15 cellular contexts compared by ENCODE assay signal in the genomic region with DNA sequence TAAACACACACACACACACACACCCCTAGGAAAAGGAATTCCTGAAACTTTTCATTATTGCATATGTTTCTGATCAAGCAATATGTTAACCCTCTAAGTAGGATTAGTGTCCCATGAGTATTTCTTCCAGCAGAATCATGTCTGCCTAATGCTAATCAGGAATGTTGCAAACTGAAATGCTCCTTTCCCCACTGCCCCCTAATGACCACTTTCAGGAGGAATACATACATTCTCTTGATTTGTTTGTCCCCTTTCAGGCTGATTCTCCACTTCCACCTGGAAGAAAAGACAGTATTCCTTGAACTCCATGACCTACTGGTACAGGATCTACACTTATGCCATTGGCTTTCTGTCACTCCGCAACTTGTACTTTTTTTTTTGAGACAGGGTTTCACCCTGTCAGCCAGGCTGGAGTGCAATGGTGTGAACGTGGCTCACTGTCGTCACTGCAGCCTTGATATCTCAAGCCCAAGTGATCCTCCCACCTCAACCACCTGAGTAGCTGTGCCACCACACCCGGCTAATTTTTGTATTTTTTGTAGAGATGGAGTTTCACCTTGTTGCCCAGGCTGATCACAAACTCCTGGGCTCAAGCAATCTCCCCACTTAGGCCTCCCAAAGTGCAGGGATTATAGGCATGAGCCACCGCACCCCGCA.
"Had no signal": no experiment of that assay in that cellular context is flagged by ENCODE, and none has a peak within 500 bp of the region (broad histone marks: within the 10 kb centered on the region; RNA-seq: fewer than 3 reads in every experiment).

No MANE protein-coding gene starts in this region.

- H3K9me3 Mint-ChIP-seq: activated T-helper 1 cell treated with anti-CD3 and anti-CD28 coated beads, Interleukin-12 subunit alpha, Interleukin-12 subunit beta, Interleukin-2, Interleukin-4 antibody, amounts not matched to agents 30 ng/mL and 10 ng/mL and 1 ng/mL, durations not matched to agents 14 hours and 24 hours and 36 hours; naive thymus-derived CD8-positive, alpha-beta T cell; stimulated activated naive CD8-positive, alpha-beta T cell treated with anti-CD3 and anti-CD28 coated beads, Interleukin-15, Interleukin-2, amounts not matched to agents 100 ng/mL and 50 ng/mL, for 24 hours had no signal

- H3K9me3 ChIP-seq: mucosa of descending colon, psoas muscle, sigmoid colon had no signal

- H3K4me3 Mint-ChIP-seq: activated T-helper 1 cell treated with anti-CD3 and anti-CD28 coated beads, Interleukin-12 subunit alpha, Interleukin-12 subunit beta, Interleukin-2, Interleukin-4 antibody, amounts not matched to agents 30 ng/mL and 10 ng/mL and 1 ng/mL, durations not matched to agents 14 hours and 24 hours and 36 hours; immature natural killer cell; naive thymus-derived CD8-positive, alpha-beta T cell; stimulated activated naive CD8-positive, alpha-beta T cell treated with anti-CD3 and anti-CD28 coated beads, Interleukin-15, Interleukin-2, amounts not matched to agents 100 ng/mL and 50 ng/mL, for 24 hours had no signal

- H3K27ac Mint-ChIP-seq: activated T-helper 1 cell treated with anti-CD3 and anti-CD28 coated beads, Interleukin-12 subunit alpha, Interleukin-12 subunit beta, Interleukin-2, Interleukin-4 antibody, amounts not matched to agents 30 ng/mL and 10 ng/mL and 1 ng/mL, durations not matched to agents 14 hours and 24 hours and 36 hours; stimulated activated naive CD8-positive, alpha-beta T cell treated with anti-CD3 and anti-CD28 coated beads, Interleukin-15, Interleukin-2, amounts not matched to agents 100 ng/mL and 50 ng/mL, for 24 hours had no signal

- H3K27me3 Mint-ChIP-seq: naive thymus-derived CD8-positive, alpha-beta T cell; stimulated activated naive CD8-positive, alpha-beta T cell treated with anti-CD3 and anti-CD28 coated beads, Interleukin-15, Interleukin-2, amounts not matched to agents 100 ng/mL and 50 ng/mL, for 24 hours had no signal

- H3K27me3 ChIP-seq: sigmoid colon had no signal

- H3K4me3 ChIP-seq: coronary artery, mucosa of descending colon, psoas muscle, sigmoid colon had no signal

- DNase-seq: activated CD4-positive, alpha-beta T cell treated with anti-CD3 and anti-CD28 coated beads, Interleukin-2, amount 50 U/mL, for 4 hours; activated naive CD4-positive, alpha-beta T cell; central memory CD4-positive, alpha-beta T cell; effector CD8-positive, alpha-beta T cell; hypothalamus; immature natural killer cell; mammary epithelial cell; mucosa of descending colon; naive thymus-derived CD8-positive, alpha-beta T cell; psoas muscle; sigmoid colon had no signal

- ATAC-seq: mucosa of descending colon; naive thymus-derived CD8-positive, alpha-beta T cell; SK-N-SH treated with all-trans-retinoic acid at 6 μM for 48 hours had no signal

- H3K27ac ChIP-seq: coronary artery, psoas muscle, sigmoid colon had no signal
